8 cellular contexts compared by ENCODE assay signal in the genomic region with DNA sequence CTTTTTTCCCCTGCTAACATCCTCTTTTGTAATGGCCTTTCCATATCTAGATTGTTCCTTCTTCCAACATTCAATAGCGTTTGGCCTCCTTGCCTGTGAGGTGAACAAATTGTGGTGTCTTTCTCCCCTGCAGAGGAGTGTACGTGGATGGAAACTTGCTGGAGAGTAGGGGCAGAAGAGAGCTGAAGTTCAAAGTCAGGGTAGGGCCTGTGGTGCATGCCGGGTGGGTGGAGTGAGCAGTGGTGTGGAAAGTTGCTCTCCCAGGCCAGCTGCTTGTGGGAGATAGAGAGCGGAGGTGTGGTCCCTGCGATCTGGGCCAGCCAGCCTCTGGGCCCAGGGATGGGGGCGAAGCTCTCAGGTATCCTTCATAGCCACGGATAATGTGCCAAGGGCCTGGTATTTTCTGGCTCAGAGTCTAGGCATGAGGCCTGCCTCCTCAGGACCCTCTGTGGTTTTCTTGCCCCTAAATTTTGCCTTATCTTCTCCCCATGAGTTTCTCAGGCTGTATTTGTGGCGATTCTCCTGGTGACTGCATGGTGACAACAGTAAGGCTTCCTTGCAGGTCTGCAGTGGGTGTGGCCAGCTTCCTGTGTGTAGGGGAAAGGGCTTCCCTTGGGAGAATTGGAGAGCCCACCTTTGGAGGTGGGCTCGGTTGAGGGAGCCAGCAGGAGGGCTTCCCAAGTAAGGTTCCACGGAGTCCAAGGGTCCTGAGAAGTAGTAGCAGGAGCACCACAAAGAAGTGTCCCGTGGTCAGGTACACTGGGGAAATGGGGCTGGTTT. TPM values are rescaled to one million over a fixed set of nuclear protein-coding genes. Genes with fewer than 3 reads are reported as not detected.
DNase-seq lines count a peak whose midpoint lies in the region; ATAC-seq and TF ChIP-seq lines count a peak whose summit lies in the region.

No MANE protein-coding gene starts in this region.

- H3K27ac ChIP-seq in left ventricle myocardium inferior (replicated peaks) (peak overlapping the region; percentile 79), stomach (peak overlapping the region; percentile 41 to 71 (median 57))
- H3K27ac ChIP-seq in effector memory CD4-positive, alpha-beta T cell (ENCODE audit: insufficient read depth, low read length, poor library complexity, severe bottlenecking), result peak overlapping the region; percentile 91

- peaks cover 33% of the 10 kb centered on the region for H3K27me3 ChIP-seq in left ventricle myocardium inferior (ENCODE audit: low read depth)
- H3K27me3 ChIP-seq in effector memory CD4-positive, alpha-beta T cell (replicated peaks; ENCODE audit: control insufficient read depth, insufficient read depth, low read length, poor library complexity, severe bottlenecking), result no peaks in the 10 kb centered on the region
- H3K27me3 ChIP-seq in stomach, result peaks cover 0 to 33% (median 4%) of the 10 kb centered on the region in 3 donors

- no peaks in the 10 kb centered on the region for H3K9me3 ChIP-seq in left ventricle myocardium inferior (replicated peaks)
- no peaks in the 10 kb centered on the region for H3K9me3 ChIP-seq in effector memory CD4-positive, alpha-beta T cell (ENCODE audit: control insufficient read depth, low read length)
- no peaks in the 10 kb centered on the region for H3K9me3 ChIP-seq in stomach

- intact Hi-C loops in left ventricle myocardium inferior (cut with micrococcal nuclease) (loop anchor here (10.0 kb wide), 1 partner anchor 191 kb away; no protein-coding TSS in a partner anchor), Right ventricle myocardium superior (cut with DNase I) (no loop called here), stomach (cut with DNase I; ENCODE audit: low total_unique reads) (no loop called here)

- H3K4me3 ChIP-seq in left ventricle myocardium inferior (peak overlapping the region; percentile 72), stomach (no peak overlapping the region)
- peak overlapping the region; percentile 33 for H3K4me3 ChIP-seq in effector memory CD4-positive, alpha-beta T cell (ENCODE audit: insufficient read depth, low read depth, low read length, poor library complexity, severe bottlenecking)

- no peak for ATAC-seq in Right ventricle myocardium superior (ENCODE audit: poor library complexity)
- ATAC-seq in HG02970 (IDR thresholded peaks at IDR 0.05; ENCODE audit: low FRiP score, unreplicated experiment), result no peak

- TF ChIP-seq CTCF in left ventricle myocardium inferior (IDR thresholded peaks at IDR 0.05; ENCODE audit: borderline replicate concordance) (no peak), stomach (IDR thresholded peaks at IDR 0.05) (no peak)

- no peak for TF ChIP-seq POLR2A in stomach (IDR thresholded peaks at IDR 0.05)

- peaks cover 44% of the 10 kb centered on the region for H3K36me3 ChIP-seq in left ventricle myocardium inferior
- peaks cover 42% of the 10 kb centered on the region for H3K36me3 ChIP-seq in effector memory CD4-positive, alpha-beta T cell (ENCODE audit: control insufficient read depth, insufficient read depth, low read length)
- H3K36me3 ChIP-seq in stomach, result peaks cover 0 to 19% (median 7%) of the 10 kb centered on the region in 4 donors

- TF ChIP-seq EP300 in stomach (IDR thresholded peaks at IDR 0.05), result no peak

- no peak for DNase-seq in left ventricle myocardium inferior
- no peak for DNase-seq in Right ventricle myocardium superior
- DNase-seq in OCI-M2 (lab: John Stamatoyannopoulos, UW; ENCODE audit: unreplicated experiment), result peak; percentile 18
- DNase-seq in effector memory CD4-positive, alpha-beta T cell, result no peak
- DNase-seq in stomach, result no peak
- DNase-seq in GOT3 (lab: John Stamatoyannopoulos, UW), result no peak
- DNase-seq in NK-92 treated with Interleukin-12 subunit alpha and Interleukin-12 subunit beta, amount 100 ng/mL, for 24 hours (lab: John Stamatoyannopoulos, UW), result no peak

- WGBS in stomach, 5 donors, result 71 to 84% (median 77%) methylated on average over 11 of the region's 11 CpGs

- H3K4me1 ChIP-seq in left ventricle myocardium inferior, result peaks cover 54% of the 10 kb centered on the region
- H3K4me1 ChIP-seq in effector memory CD4-positive, alpha-beta T cell (ENCODE audit: control insufficient read depth, insufficient read depth, low read length, poor library complexity, severe bottlenecking), result peaks cover 73% of the 10 kb centered on the region
- H3K4me1 ChIP-seq in stomach, result peaks cover 0 to 49% (median 20%) of the 10 kb centered on the region in 4 donors

RNA-seq across cellular contexts. Expression of a gene that starts 6.7 kb away (rescaled TPM):
- total RNA-seq in left ventricle myocardium inferior (45.8 TPM), Right ventricle myocardium superior (33.2 TPM), stomach (10 to 100 TPM in 4 of 5 donors, 1 to 10 TPM in 1; 4.6 to 58.3 (median 39.8) TPM)
- polyA plus RNA-seq in stomach, result 10 to 100 TPM; 10.6 to 38.2 (median 19.1) TPM

Comparison
In these comparisons a context has a peak if more than half of its experiments do, and no peak if none do; other contexts are left out.
1. H3K4me3 ChIP-seq: peak in left ventricle myocardium inferior (single experiment) and effector memory CD4-positive, alpha-beta T cell (single experiment); none in stomach (0 of 4).
2. Peak in every context shown above with its lines, with median percentiles within 50 percentile points of each other: H3K27ac ChIP-seq.